Comparison of ENCODE assay signal across 14 cellular contexts in genomic region chr11:5688482-5688881, GRCh38. TPM values are rescaled to one million over a fixed set of nuclear protein-coding genes. Genes with fewer than 3 reads are reported as not detected.
DNase-seq lines count a peak whose midpoint lies in the region; ATAC-seq and TF ChIP-seq lines count a peak whose summit lies in the region.
"Had no signal": no experiment of that assay in that cellular context is flagged by ENCODE, and none has a peak within 500 bp of the region (broad histone marks: within the 10 kb centered on the region; RNA-seq: fewer than 3 reads in every experiment).

No MANE protein-coding gene starts in this region.

- POLR2A ChIA-PET in SK-N-SH (lab: Yijun Ruan, JAX), result no interaction called here

- no peaks in the 10 kb centered on the region for H3K79me1 ChIP-seq in H9 (ENCODE audit: insufficient read depth, low read depth, low read length, poor library complexity, severe bottlenecking)

- H3K27ac ChIP-seq in SK-N-SH (ENCODE audit: low read depth in 2 of 2, low read length in 1 of 2) (peak overlapping the region in 1 of 2 experiments; percentile 82; a peak in 1 of 4 replicates), H9 (ENCODE audit: insufficient read length, low read depth, low read length) (no peak overlapping the region), gastrocnemius medialis (peak overlapping the region in 3 of 4 donors; percentile 72 to 84 (median 73))
- H3K27ac ChIP-seq: 22Rv1, KMS-11 had no signal

- no peak overlapping the region for H2AK5ac ChIP-seq in H9 (ENCODE audit: insufficient read length, low read length)

- H2BK20ac ChIP-seq in H9 (ENCODE audit: low read depth, low read length, poor library complexity, severe bottlenecking), result no peak overlapping the region

- no peak overlapping the region for H3K14ac ChIP-seq in H9 (ENCODE audit: insufficient read depth, low read length)

- H2AFZ ChIP-seq in SK-N-SH (ENCODE audit: low read depth) (peak overlapping the region; percentile 58; the same call in 1 of the 2 replicates), H9 (ENCODE audit: low read length) (no peak overlapping the region)

- H3K27me3 ChIP-seq in SK-N-SH (ENCODE audit: insufficient read depth), result no peaks in the 10 kb centered on the region
- no peaks in the 10 kb centered on the region for H3K27me3 ChIP-seq in H9 (ENCODE audit: insufficient read depth, low read length)
- H3K27me3 ChIP-seq in gastrocnemius medialis, result no peaks in the 10 kb centered on the region

- CTCF ChIA-PET in SK-N-SH (lab: Yijun Ruan, JAX), result no interaction called here

- no peaks in the 10 kb centered on the region for H4K20me1 ChIP-seq in SK-N-SH (ENCODE audit: insufficient read depth)
- H4K20me1 ChIP-seq in H9 (ENCODE audit: control insufficient read depth, insufficient read depth, insufficient read length), result no peaks in the 10 kb centered on the region

- H3K23ac ChIP-seq in H9 (ENCODE audit: insufficient read length, low read depth, low read length), result no peak overlapping the region

- H3K27ac Mint-ChIP-seq in H9 (peak overlapping the region in 2 of 3 experiments; percentile 57 to 72; a peak in 2 of 7 replicates), chondrocyte (ENCODE audit: unreplicated experiment) (peak overlapping the region; percentile 27)

- H3K9ac ChIP-seq in SK-N-SH (no peak overlapping the region), H9 (ENCODE audit: extremely low read depth, insufficient read length, low read length) (no peak overlapping the region)
- H3K9ac ChIP-seq: KMS-11 had no signal

- no peak overlapping the region for H3K4me2 ChIP-seq in SK-N-SH
- H3K4me2 ChIP-seq in H9 (ENCODE audit: insufficient read depth, insufficient read length, low read length), result no peak overlapping the region
- H3K4me2 ChIP-seq: KMS-11 had no signal

- H3T11ph ChIP-seq in H9 (ENCODE audit: low read length), result no peak overlapping the region

- TF ChIP-seq RAD21 in SK-N-SH (IDR thresholded peaks at IDR 0.05; ENCODE audit: low read length), result no peak

- H3K79me2 ChIP-seq in SK-N-SH (ENCODE audit: insufficient read depth), result peaks cover 4% of the 10 kb centered on the region; the same call in 1 of the 2 replicates
- peaks cover 3% of the 10 kb centered on the region; the same call in 1 of the 2 replicates for H3K79me2 ChIP-seq in H9 (ENCODE audit: insufficient read depth, low read length)

- ATAC-seq in SK-N-SH treated with all-trans-retinoic acid at 6 μM for 48 hours (no peak), gastrocnemius medialis (no peak), mucosa of descending colon (no peak)
- ATAC-seq: esophagus mucosa had no signal

- H4K91ac ChIP-seq in H9 (ENCODE audit: insufficient read length, low read depth, low read length), result no peak overlapping the region

- H3F3A ChIP-seq in SK-N-SH (replicated peaks; ENCODE audit: insufficient read depth), result peaks cover 13% of the 10 kb centered on the region

- peaks cover 11% of the 10 kb centered on the region for H3K23me2 ChIP-seq in H9 (ENCODE audit: insufficient read length, low read depth, low read length, poor library complexity, severe bottlenecking)

- no peak overlapping the region for H3K18ac ChIP-seq in H9 (ENCODE audit: insufficient read length, low read depth, low read length)

- H3K4me3 Mint-ChIP-seq in H9, result no peak overlapping the region
- no peak overlapping the region for H3K4me3 Mint-ChIP-seq in chondrocyte (ENCODE audit: unreplicated experiment)

- DNase-seq in SK-N-SH (no peak), H9 (no peak), chondrocyte (ENCODE audit: low spot score) (no peak), gastrocnemius medialis (no peak), NCI-H2107 (lab: John Stamatoyannopoulos, UW) (no peak), mucosa of descending colon (no peak), NCI-H2227 treated with DMSO at 0.1 percent for 48 hours (lab: John Stamatoyannopoulos, UW) (no peak)
- DNase-seq: HCEC 1CT, T1000 had no signal

- intact Hi-C loops in gastrocnemius medialis (cut with DNase I; ENCODE audit: low total_unique reads), result loop anchor here (10.0 kb wide), 1 partner anchor 636 kb away; the partner anchor contains the start of gene CAVIN3
- intact Hi-C loops in mucosa of descending colon (cut with DNase I, micrococcal nuclease), result loop anchor here in 1 of 2 donors (10.0 kb wide), 1 partner anchor 64 kb away; the partner anchor contains the start of gene TRIM34

- no peak overlapping the region for H2BK120ac ChIP-seq in H9 (ENCODE audit: low read depth, low read length, poor library complexity, severe bottlenecking)

- 88% methylated on average over 1 of the region's 1 CpG for WGBS in SK-N-SH (ENCODE audit: low lambda C conversion rate)
- no CpG with 5 or more reads among the region's 1 CpG for WGBS in H9 (ENCODE audit: extremely low coverage, insufficient read length, low lambda C conversion rate)

- no peak overlapping the region for H2BK15ac ChIP-seq in H9 (ENCODE audit: low read depth, low read length)

- H3K27me3 Mint-ChIP-seq in H9 (ENCODE audit: low read depth), result no peaks in the 10 kb centered on the region
- no peaks in the 10 kb centered on the region for H3K27me3 Mint-ChIP-seq in chondrocyte (ENCODE audit: low read depth)

- no peak overlapping the region for H3K56ac ChIP-seq in H9 (ENCODE audit: insufficient read length, low read depth, low read length)

- H3K36me3 ChIP-seq in SK-N-SH (replicated peaks in 1 of 2; ENCODE audit: control insufficient read depth in 1 of 2, insufficient read depth in 2 of 2, low read length in 1 of 2) (no peaks in the 10 kb centered on the region), gastrocnemius medialis (no peaks in the 10 kb centered on the region), mucosa of descending colon (ENCODE audit: low read depth) (no peaks in the 10 kb centered on the region)

- in situ Hi-C loops in gastrocnemius medialis (cut with MboI; ENCODE audit: low sequenced_read_pairs in 4 of 4), result no loop called here

- H3K4me1 Mint-ChIP-seq in H9 (peaks cover 46 to 54% of the 10 kb centered on the region in 2 experiments), chondrocyte (ENCODE audit: low read depth) (peaks cover 60% of the 10 kb centered on the region)

- no peak overlapping the region for H4K5ac ChIP-seq in H9 (ENCODE audit: insufficient read length, low read depth, low read length)

- H3K4me1 ChIP-seq in SK-N-SH (ENCODE audit: control insufficient read depth in 1 of 2, insufficient read depth in 2 of 2, low read depth in 1 of 2, low read length in 1 of 2) (no peaks in the 10 kb centered on the region; a peak in 1 of 4 replicates), H9 (ENCODE audit: insufficient read depth, low read length) (no peaks in the 10 kb centered on the region; the same call in 1 of the 2 replicates), gastrocnemius medialis (peaks cover 7 to 19% of the 10 kb centered on the region in 2 donors), mucosa of descending colon (ENCODE audit: low read depth) (peaks cover 11% of the 10 kb centered on the region)

- H2BK12ac ChIP-seq in H9 (ENCODE audit: insufficient read length, low read depth, low read length), result no peak overlapping the region

- H3K9me3 ChIP-seq in SK-N-SH, result no peaks in the 10 kb centered on the region
- no peaks in the 10 kb centered on the region for H3K9me3 ChIP-seq in H9 (ENCODE audit: control insufficient read depth, low read depth, low read length)
- no peaks in the 10 kb centered on the region for H3K9me3 ChIP-seq in gastrocnemius medialis
- no peaks in the 10 kb centered on the region for H3K9me3 ChIP-seq in mucosa of descending colon

- H3K9me3 Mint-ChIP-seq in H9 (peaks cover 1 to 4% of the 10 kb centered on the region in 2 experiments; a peak in 3 of 5 replicates), chondrocyte (ENCODE audit: low read depth) (no peaks in the 10 kb centered on the region)

- H3K4ac ChIP-seq in H9 (ENCODE audit: low read depth, low read length), result no peak overlapping the region

- no peaks in the 10 kb centered on the region for H3K9me2 ChIP-seq in SK-N-SH

- no peak for TF ChIP-seq EP300 in SK-N-SH (IDR thresholded peaks at IDR 0.05; ENCODE audit: borderline replicate concordance in 1 of 2, low read depth in 1 of 2, low read length in 1 of 2)

- TF ChIP-seq CTCF in SK-N-SH (IDR thresholded peaks at IDR 0.05), result no peak
- TF ChIP-seq CTCF in H9 (conservative IDR thresholded peaks at IDR 0.05), result no peak
- no peak for TF ChIP-seq CTCF in chondrocyte (IDR thresholded peaks at IDR 0.05)
- TF ChIP-seq CTCF in gastrocnemius medialis (IDR thresholded peaks at IDR 0.05 in 4 of 5, conservative IDR thresholded peaks at IDR 0.05 in 1 of 5), result no peak
- TF ChIP-seq CTCF in mucosa of descending colon (IDR thresholded peaks at IDR 0.05), result no peak

- no peak for TF ChIP-seq POLR2A in gastrocnemius medialis (IDR thresholded peaks at IDR 0.05)

- H3K4me3 ChIP-seq in SK-N-SH (ENCODE audit: low read depth in 2 of 2, low read length in 1 of 2), result no peak overlapping the region
- H3K4me3 ChIP-seq in gastrocnemius medialis, result no peak overlapping the region
- no peak overlapping the region for H3K4me3 ChIP-seq in mucosa of descending colon

- H3K36me3 Mint-ChIP-seq in H9 (ENCODE audit: insufficient read depth in 1 of 3, low read depth in 3 of 3) (peaks cover 9 to 31% (median 18%) of the 10 kb centered on the region in 3 experiments), chondrocyte (ENCODE audit: low read depth) (peaks cover 3% of the 10 kb centered on the region)

- no peak overlapping the region for H4K8ac ChIP-seq in H9 (replicated peaks; ENCODE audit: insufficient read length, low read depth, low read length)

- no peak overlapping the region for H2BK5ac ChIP-seq in H9 (ENCODE audit: insufficient read length, low read length)

TF ChIP-seq in SK-N-SH, 30 proteins besides CTCF, POLR2A, EP300 and RAD21 (continues in another document):
- TF ChIP-seq MXI1 (IDR thresholded peaks at IDR 0.05; ENCODE audit: low read depth, low read length), result no peak

TF ChIP-seq in SK-N-SH treated with all-trans-retinoic acid at 6 μM for 48 hours, 23 proteins besides CTCF, POLR2A, EP300 and RAD21 (continues in another document):
- TF ChIP-seq ZNF8 (CRISPR knock-in tag; IDR thresholded peaks at IDR 0.05), result no peak

RNA-seq across cellular contexts. Expression of gene TRIM22, which starts 1.1 kb away (rescaled TPM):
- 47.1 and 80.4 TPM in 2 replicates for polyA plus RNA-seq in SK-N-SH (2012; rRNA removed)
- polyA plus RNA-seq in SK-N-SH (2012; cell fraction: cytosol; rRNA removed), result 45.7 and 47.7 TPM in 2 replicates
- polyA plus RNA-seq in SK-N-SH (2012; cell fraction: nucleus; rRNA removed), result 118 and 211 TPM in 2 replicates
- 78.6 and 79.9 TPM in 2 replicates for total RNA-seq in H9 (2021)
- total RNA-seq in chondrocyte, result 85.9 to 108 TPM (median 94.7 TPM) in 3 replicates
- total RNA-seq in gastrocnemius medialis, result 10 to 100 TPM in 2 of 4 donors, 1 to 10 TPM in 2; 5.3 to 15.8 (median 8.8) TPM
- 10 to 100 TPM in 2 of 3 donors, 1 to 10 TPM in 1; 9.7 to 47.1 (median 31.5) TPM for total RNA-seq in mucosa of descending colon

RNA-seq across cellular contexts. Expression of gene TRIM5, which starts 3.6 kb away (rescaled TPM):
- 22.9 and 29.4 TPM in 2 replicates for polyA plus RNA-seq in SK-N-SH (2012; rRNA removed)
- 25.9 and 27.1 TPM in 2 replicates for polyA plus RNA-seq in SK-N-SH (2012; cell fraction: cytosol; rRNA removed)
- polyA plus RNA-seq in SK-N-SH (2012; cell fraction: nucleus; rRNA removed), result 19.6 and 26.8 TPM in 2 replicates
- total RNA-seq in H9 (2021), result 21.3 and 21.5 TPM in 2 replicates
- total RNA-seq in chondrocyte, result 31.0 to 36.2 TPM (median 34.1 TPM) in 3 replicates
- 1 to 10 TPM; 2.3 to 3.9 (median 2.6) TPM for total RNA-seq in gastrocnemius medialis
- 10 to 100 TPM; 19.6 to 24.6 (median 21.5) TPM for total RNA-seq in mucosa of descending colon

RNA-seq across cellular contexts. Expression of gene OR56B1, which starts 47.8 kb away (rescaled TPM):
- not detected in 2 replicates for polyA plus RNA-seq in SK-N-SH (2012; rRNA removed)
- not detected in 2 replicates for polyA plus RNA-seq in SK-N-SH (2012; cell fraction: cytosol; rRNA removed)
- polyA plus RNA-seq in SK-N-SH (2012; cell fraction: nucleus; rRNA removed), result not detected in 2 replicates
- total RNA-seq in H9 (2021) (not detected in 2 replicates), chondrocyte (not detected in 3 replicates), gastrocnemius medialis (not detected), mucosa of descending colon (not detected)
- total RNA-seq: cerebellum, esophagus mucosa had no signal
